In genomic region chr1:58784758-58785423, GRCh38 we compare ENCODE assay signal across 8 cellular contexts. TPM values are rescaled to one million over a fixed set of nuclear protein-coding genes. Genes with fewer than 3 reads are reported as not detected.
DNase-seq lines count a peak whose midpoint lies in the region; ATAC-seq and TF ChIP-seq lines count a peak whose summit lies in the region.

No MANE protein-coding gene starts in this region.

- CTCF ChIA-PET in naive thymus-derived CD4-positive, alpha-beta T cell (lab: Charles Lee) = interaction anchor here (0.6 to 3.9 kb wide), 5 partner anchors 74 to 914 kb away, joined by 4 to 27 read pairs (median 5); no protein-coding TSS in a partner anchor

- H3K27me3 ChIP-seq in Peyer's patch = no peaks in the 10 kb centered on the region
- H3K27me3 ChIP-seq in fibroblast of lung (ENCODE audit: control insufficient read depth, insufficient read depth, low read length) = no peaks in the 10 kb centered on the region
- H3K27me3 ChIP-seq in naive thymus-derived CD4-positive, alpha-beta T cell (ENCODE audit: control insufficient read depth in 2 of 2, insufficient read depth in 2 of 2, low read length in 2 of 2) = peaks cover 0 to 4% of the 10 kb centered on the region in 2 donors

- H3K9me3 ChIP-seq in Peyer's patch = no peaks in the 10 kb centered on the region
- H3K9me3 ChIP-seq in fibroblast of lung (ENCODE audit: control insufficient read depth, insufficient read depth, low read depth, low read length) = no peaks in the 10 kb centered on the region
- no peaks in the 10 kb centered on the region for H3K9me3 ChIP-seq in naive thymus-derived CD4-positive, alpha-beta T cell (ENCODE audit: control insufficient read depth in 2 of 3, low read length in 3 of 3)

- peak; percentile 94 for DNase-seq in ELR (ENCODE audit: low read depth)
- DNase-seq in Peyer's patch = peak; percentile 89 to 96 (median 92)
- DNase-seq in fibroblast of lung (ENCODE audit: low read depth in 2 of 2) = peak; percentile 94
- DNase-seq in naive thymus-derived CD4-positive, alpha-beta T cell = peak; percentile 75 to 94 (median 91)
- peak; percentile 46 to 63 for DNase-seq in stimulated activated CD8-positive, alpha-beta memory T cell treated with anti-CD3 and anti-CD28 coated beads, Interleukin-7, amount 100 ng/mL, for 48 hours (ENCODE audit: extremely low read depth in 1 of 2, low read depth in 1 of 2)

- H3K27ac Mint-ChIP-seq in IgD-negative memory B cell = peak overlapping the region; percentile 90 to 100 (median 100)
- H3K27ac Mint-ChIP-seq in activated T-helper 17 cell treated with anti-CD3 and anti-CD28 coated beads, Interleukin-2, amount 50 U/mL, for 72 hours = peak overlapping the region; percentile 98
- peak overlapping the region; percentile 98 to 100 (median 100) for H3K27ac Mint-ChIP-seq in naive thymus-derived CD4-positive, alpha-beta T cell

- H3K4me2 ChIP-seq in fibroblast of lung (ENCODE audit: extremely low read depth, insufficient read depth, low read length) = peak overlapping the region; percentile 85

- H3K4me3 ChIP-seq in Peyer's patch = peak overlapping the region; percentile 79 to 98 (median 86)
- peak overlapping the region; percentile 71 to 82 (median 77) for H3K4me3 ChIP-seq in fibroblast of lung (replicated peaks in 1 of 4; ENCODE audit: control extremely low read depth in 1 of 4, insufficient read depth in 1 of 4, low read depth in 3 of 4, low read length in 4 of 4)
- H3K4me3 ChIP-seq in naive thymus-derived CD4-positive, alpha-beta T cell (ENCODE audit: low read length) = peak overlapping the region; percentile 97

- POLR2A ChIA-PET in naive thymus-derived CD4-positive, alpha-beta T cell (lab: Charles Lee) = interaction anchor here (0.6 to 3.3 kb wide), 21 partner anchors 11 to 516 kb away, joined by 3 to 18 read pairs (median 4); no protein-coding TSS in a partner anchor

- H3K36me3 ChIP-seq in Peyer's patch = peaks cover 0 to 19% (median 0%) of the 10 kb centered on the region in 3 donors
- H3K36me3 ChIP-seq in fibroblast of lung (ENCODE audit: control insufficient read depth, insufficient read depth, low read length) = peaks cover 10% of the 10 kb centered on the region
- peaks cover 0 to 23% (median 0%) of the 10 kb centered on the region in 3 experiments for H3K36me3 ChIP-seq in naive thymus-derived CD4-positive, alpha-beta T cell (ENCODE audit: control insufficient read depth in 2 of 3, insufficient read depth in 3 of 3, low read length in 3 of 3)

- H3K4me3 Mint-ChIP-seq in IgD-negative memory B cell = peak overlapping the region; percentile 84 to 100 (median 94)
- H3K4me3 Mint-ChIP-seq in activated T-helper 17 cell treated with anti-CD3 and anti-CD28 coated beads, Interleukin-2, amount 50 U/mL, for 72 hours = peak overlapping the region; percentile 95
- peak overlapping the region; percentile 91 to 100 (median 95) for H3K4me3 Mint-ChIP-seq in naive thymus-derived CD4-positive, alpha-beta T cell

- ATAC-seq in activated T-helper 17 cell treated with anti-CD3 and anti-CD28 coated beads, Interleukin-2, amount 50 U/mL, for 72 hours (replicated peaks) = peak; percentile 6
- peak; percentile 33 for ATAC-seq in naive thymus-derived CD4-positive, alpha-beta T cell
- no peak for ATAC-seq in GM21717 (IDR thresholded peaks at IDR 0.05; ENCODE audit: unreplicated experiment)

- H3K4me1 Mint-ChIP-seq in IgD-negative memory B cell = peaks cover 10 to 29% (median 14%) of the 10 kb centered on the region in 3 donors
- peaks cover 16% of the 10 kb centered on the region for H3K4me1 Mint-ChIP-seq in activated T-helper 17 cell treated with anti-CD3 and anti-CD28 coated beads, Interleukin-2, amount 50 U/mL, for 72 hours
- H3K4me1 Mint-ChIP-seq in naive thymus-derived CD4-positive, alpha-beta T cell = peaks cover 13 to 55% (median 40%) of the 10 kb centered on the region in 7 donors

- H3K36me3 Mint-ChIP-seq in IgD-negative memory B cell = peaks cover 7% of the 10 kb centered on the region
- H3K36me3 Mint-ChIP-seq in activated T-helper 17 cell treated with anti-CD3 and anti-CD28 coated beads, Interleukin-2, amount 50 U/mL, for 72 hours (ENCODE audit: low read depth) = peaks cover 30% of the 10 kb centered on the region
- H3K36me3 Mint-ChIP-seq in naive thymus-derived CD4-positive, alpha-beta T cell = peaks cover 6 to 45% (median 27%) of the 10 kb centered on the region in 5 donors

- H2AFZ ChIP-seq in fibroblast of lung (ENCODE audit: low read length) = no peak overlapping the region

- peak overlapping the region; percentile 98 for H3K9ac ChIP-seq in fibroblast of lung (ENCODE audit: insufficient read depth, low read length)

- H3K9me3 Mint-ChIP-seq in IgD-negative memory B cell = peaks cover 0 to 13% (median 5%) of the 10 kb centered on the region in 3 donors
- peaks cover 5% of the 10 kb centered on the region for H3K9me3 Mint-ChIP-seq in activated T-helper 17 cell treated with anti-CD3 and anti-CD28 coated beads, Interleukin-2, amount 50 U/mL, for 72 hours
- peaks cover 0 to 34% (median 9%) of the 10 kb centered on the region in 11 donors for H3K9me3 Mint-ChIP-seq in naive thymus-derived CD4-positive, alpha-beta T cell

- no peaks in the 10 kb centered on the region for H4K20me1 ChIP-seq in fibroblast of lung (ENCODE audit: control insufficient read depth, extremely low read depth, insufficient read depth, low read length)

- TF ChIP-seq POLR2A in Peyer's patch (IDR thresholded peaks at IDR 0.05) = peak; percentile 61 to 63

- TF ChIP-seq CTCF in Peyer's patch (IDR thresholded peaks at IDR 0.05) = peak; percentile 16 to 76 (median 64)
- peak; percentile 79 to 81 for TF ChIP-seq CTCF in fibroblast of lung (conservative IDR thresholded peaks at IDR 0.05 in 1 of 2, IDR thresholded peaks at IDR 0.05 in 1 of 2; ENCODE audit: low read depth in 1 of 2, low read length in 2 of 2)

- intact Hi-C loops in naive thymus-derived CD4-positive, alpha-beta T cell (cut with micrococcal nuclease) = loop anchor here (1.0 to 10.0 kb wide), 29 partner anchors 11 to 1029 kb away; partner anchors contain the start of genes MYSM1 (in 2 of the 2), HOOK1 (in 1 of the 2) and OMA1 (in 1 of the 2)

- peaks cover 2% of the 10 kb centered on the region for H3K27me3 Mint-ChIP-seq in IgD-negative memory B cell
- no peaks in the 10 kb centered on the region for H3K27me3 Mint-ChIP-seq in activated T-helper 17 cell treated with anti-CD3 and anti-CD28 coated beads, Interleukin-2, amount 50 U/mL, for 72 hours
- peaks cover 0 to 5% (median 3%) of the 10 kb centered on the region in 5 donors for H3K27me3 Mint-ChIP-seq in naive thymus-derived CD4-positive, alpha-beta T cell

- H3K27ac ChIP-seq in Peyer's patch (peak overlapping the region; percentile 99 to 100 (median 99)), fibroblast of lung (ENCODE audit: insufficient read depth, low read length) (peak overlapping the region; percentile 98)
- peak overlapping the region; percentile 95 for H3K27ac ChIP-seq in naive thymus-derived CD4-positive, alpha-beta T cell (ENCODE audit: low read depth, low read length)

- H3K4me1 ChIP-seq in Peyer's patch = peaks cover 0 to 7% (median 2%) of the 10 kb centered on the region in 4 donors
- peaks cover 11% of the 10 kb centered on the region for H3K4me1 ChIP-seq in fibroblast of lung (ENCODE audit: control insufficient read depth, extremely low read depth, insufficient read depth, low read length)
- H3K4me1 ChIP-seq in naive thymus-derived CD4-positive, alpha-beta T cell (ENCODE audit: control insufficient read depth in 2 of 2, insufficient read depth in 2 of 2, low read length in 2 of 2) = peaks cover 13 to 16% of the 10 kb centered on the region in 2 donors

- H3K79me2 ChIP-seq in fibroblast of lung (ENCODE audit: control insufficient read depth, insufficient read depth, low read length) = peaks cover 34% of the 10 kb centered on the region

RNA-seq across cellular contexts. Expression of gene JUN, which starts 1.0 kb away (rescaled TPM):
- polyA plus RNA-seq in IgD-negative memory B cell (217 TPM), fibroblast of lung (22.6 and 73.7 TPM in 2 replicates)
- total RNA-seq in Peyer's patch (100 to 1,000 TPM; 158 to 277 (median 208) TPM), fibroblast of lung (112 and 145 TPM in 2 replicates)
- 10 to 100 TPM; 53.4 to 62.2 TPM for total RNA-seq in activated T-helper 17 cell treated with anti-CD3 and anti-CD28 coated beads, Interleukin-2, amount 50 U/mL, for 72 hours
- 39.2 and 112 TPM in 2 replicates for polyA plus RNA-seq in fibroblast of lung (2012)
- polyA minus RNA-seq in fibroblast of lung (ENCODE audit: low replicate concordance) = 34.1 and 57.9 TPM in 2 replicates
- total RNA-seq in naive thymus-derived CD4-positive, alpha-beta T cell = 1,000 to 10,000 TPM in 2 of 5 experiments, 10 to 100 TPM in 3; 17.9 to 1,362 (median 41.2) TPM
- polyA plus RNA-seq in naive thymus-derived CD4-positive, alpha-beta T cell = 10 to 100 TPM; 21.9 to 30.1 TPM
